In genomic region chr20:32585519-32586127, GRCh38 we compare ENCODE assay signal across 8 cellular contexts. TPM values are rescaled to one million over a fixed set of nuclear protein-coding genes. Genes with fewer than 3 reads are reported as not detected.
DNase-seq lines count a peak whose midpoint lies in the region; ATAC-seq and TF ChIP-seq lines count a peak whose summit lies in the region.

No MANE protein-coding gene starts in this region.

- CTCF ChIA-PET in activated naive CD4-positive, alpha-beta T cell treated with anti-CD3 and anti-CD28 coated beads, Interleukin-2, amount 10 ng/mL, durations not matched to agents 7 days and 5 days (lab: Charles Lee): interaction anchor here (0.7 to 2.4 kb wide), 2 partner anchors 51 to 63 kb away, joined by 3 to 8 read pairs; no protein-coding TSS in a partner anchor

- H3K27me3 Mint-ChIP-seq in activated naive CD4-positive, alpha-beta T cell treated with anti-CD3 and anti-CD28 coated beads, Interleukin-2, amount 10 ng/mL, durations not matched to agents 7 days and 5 days: peaks cover 57% of the 10 kb centered on the region

- H3K27ac ChIP-seq in VCaP: peak overlapping the region; percentile 85
- H3K27ac ChIP-seq in thymus (ENCODE audit: low read depth): peak overlapping the region; percentile 18
- no peak overlapping the region for H3K27ac ChIP-seq in gastroesophageal sphincter

- no peaks in the 10 kb centered on the region for H3K9me3 Mint-ChIP-seq in activated naive CD4-positive, alpha-beta T cell treated with anti-CD3 and anti-CD28 coated beads, Interleukin-2, amount 10 ng/mL, durations not matched to agents 7 days and 5 days

- H3K36me3 ChIP-seq in thymus (ENCODE audit: control insufficient read depth, insufficient read depth) (no peaks in the 10 kb centered on the region), gastroesophageal sphincter (no peaks in the 10 kb centered on the region)

- TF ChIP-seq CTCF in VCaP (conservative IDR thresholded peaks at IDR 0.05) (no peak), gastroesophageal sphincter (IDR thresholded peaks at IDR 0.05) (no peak)

- 10% methylated on average over 40 of the region's 40 CpGs for WGBS in thymus
- WGBS in gastroesophageal sphincter (ENCODE audit: low coverage in 1 of 2), 2 donors: 48 to 52% methylated on average over 3 to 9 of the region's 40 CpGs

- TF ChIP-seq EP300 in gastroesophageal sphincter (IDR thresholded peaks at IDR 0.05): no peak

- no peak for DNase-seq in activated naive CD4-positive, alpha-beta T cell treated with anti-CD3 and anti-CD28 coated beads, Interleukin-2, amount 10 ng/mL, durations not matched to agents 7 days and 5 days
- no peak for DNase-seq in activated naive CD4-positive, alpha-beta T cell treated with Interleukin-2 at 50 U/mL for 16 hours
- DNase-seq in HUDEP-2 (lab: John Stamatoyannopoulos, UW; ENCODE audit: unreplicated experiment in 76 of 76): no peak
- DNase-seq in SW480 (ENCODE audit: low spot score): no peak

- H3K4me3 ChIP-seq in iPS-11a (ENCODE audit: low read depth, low read length) (peak overlapping the region; percentile 33), thymus (ENCODE audit: low read length) (peak overlapping the region; percentile 93), gastroesophageal sphincter (peak overlapping the region in 1 of 2 donors; percentile 76)

- H3K4me1 Mint-ChIP-seq in activated naive CD4-positive, alpha-beta T cell treated with anti-CD3 and anti-CD28 coated beads, Interleukin-2, amount 10 ng/mL, durations not matched to agents 7 days and 5 days: peaks cover 30% of the 10 kb centered on the region

- TF ChIP-seq POLR2A in gastroesophageal sphincter (IDR thresholded peaks at IDR 0.05): no peak

- H3K27ac Mint-ChIP-seq in activated naive CD4-positive, alpha-beta T cell treated with anti-CD3 and anti-CD28 coated beads, Interleukin-2, amount 10 ng/mL, durations not matched to agents 7 days and 5 days: peak overlapping the region; percentile 75

- H3K4me1 ChIP-seq in thymus (ENCODE audit: control insufficient read depth, insufficient read depth, low read length) (peaks cover 30% of the 10 kb centered on the region), gastroesophageal sphincter (peaks cover 0 to 38% (median 0%) of the 10 kb centered on the region in 3 donors)

- peaks cover 3% of the 10 kb centered on the region for H3K36me3 Mint-ChIP-seq in activated naive CD4-positive, alpha-beta T cell treated with anti-CD3 and anti-CD28 coated beads, Interleukin-2, amount 10 ng/mL, durations not matched to agents 7 days and 5 days

- H3K4me3 Mint-ChIP-seq in activated naive CD4-positive, alpha-beta T cell treated with anti-CD3 and anti-CD28 coated beads, Interleukin-2, amount 10 ng/mL, durations not matched to agents 7 days and 5 days: peak overlapping the region; percentile 87

- H3K27me3 ChIP-seq in thymus (ENCODE audit: control insufficient read depth, insufficient read depth): no peaks in the 10 kb centered on the region
- peaks cover 28% of the 10 kb centered on the region for H3K27me3 ChIP-seq in gastroesophageal sphincter

- H3K9me3 ChIP-seq in thymus (ENCODE audit: control insufficient read depth) (no peaks in the 10 kb centered on the region), gastroesophageal sphincter (no peaks in the 10 kb centered on the region)

- ATAC-seq in gastroesophageal sphincter: no peak

RNA-seq across cellular contexts. Expression of gene NOL4L, which starts 0.5 kb away (rescaled TPM):
- polyA plus RNA-seq in thymus: 14.1 TPM
- total RNA-seq in gastroesophageal sphincter: 10 to 100 TPM in 2 of 4 donors, 1 to 10 TPM in 2; 9.0 to 14.7 (median 10.8) TPM

Comparison
In these comparisons a context has a peak if more than half of its experiments do, and no peak if none do; other contexts are left out.
1. H3K27ac ChIP-seq: peak in VCaP (single experiment) and thymus (single experiment); none in gastroesophageal sphincter (0 of 4).